ENCODE assay signal across 10 cellular contexts in genomic region chr12:95083938-95084337, GRCh38. TPM values are rescaled to one million over a fixed set of nuclear protein-coding genes. Genes with fewer than 3 reads are reported as not detected.
DNase-seq lines count a peak whose midpoint lies in the region; ATAC-seq and TF ChIP-seq lines count a peak whose summit lies in the region.
"Had no signal": no experiment of that assay in that cellular context is flagged by ENCODE, and none has a peak within 500 bp of the region (broad histone marks: within the 10 kb centered on the region; RNA-seq: fewer than 3 reads in every experiment).

No MANE protein-coding gene starts in this region.

- H3K9me3 ChIP-seq in osteoblast (ENCODE audit: low read depth, low read length) (no peaks in the 10 kb centered on the region), left lung (no peaks in the 10 kb centered on the region)

- ATAC-seq in left lung (no peak), HG03520 (IDR thresholded peaks at IDR 0.05; ENCODE audit: unreplicated experiment) (no peak)

- H4K20me1 ChIP-seq in osteoblast (ENCODE audit: insufficient read depth, low read length): no peaks in the 10 kb centered on the region

- intact Hi-C loops in left lung (cut with DNase I): no loop called here

- no peaks in the 10 kb centered on the region for H3K4me1 Mint-ChIP-seq in immature natural killer cell

- H3K27ac ChIP-seq in osteoblast (ENCODE audit: low read depth, low read length) (peak overlapping the region; percentile 1), left lung (no peak overlapping the region)

- no peaks in the 10 kb centered on the region for H3K9me3 Mint-ChIP-seq in immature natural killer cell

- H3K27me3 Mint-ChIP-seq in immature natural killer cell (ENCODE audit: low read depth in 3 of 3): no peaks in the 10 kb centered on the region

- H3K36me3 ChIP-seq in osteoblast (ENCODE audit: insufficient read depth, low read length) (no peaks in the 10 kb centered on the region), left lung (no peaks in the 10 kb centered on the region)

- H3K27me3 ChIP-seq in osteoblast (ENCODE audit: insufficient read depth, low read length) (no peaks in the 10 kb centered on the region), left lung (no peaks in the 10 kb centered on the region)

- no peaks in the 10 kb centered on the region for H3K36me3 Mint-ChIP-seq in immature natural killer cell

- DNase-seq in DMS114 treated with DMSO at 0.1 percent for 48 hours (lab: John Stamatoyannopoulos, UW; ENCODE audit: unreplicated experiment): peak; percentile 95
- DNase-seq in SK-MEL-5 (ENCODE audit: low read depth, low spot score): peak; percentile 69
- DNase-seq in glomerular endothelial cell (ENCODE audit: extremely low read depth, low read depth, low spot score): peak; percentile 45
- peak; percentile 72 for DNase-seq in osteoblast (ENCODE audit: insufficient read length, low spot score, missing footprints)
- DNase-seq in left lung: no peak
- DNase-seq in KBM-7: no peak
- no peak for DNase-seq in immature natural killer cell
- DNase-seq: GOT3, NCI-H1436 treated with DMSO at 0.1 percent for 48 hours had no signal

- TF ChIP-seq CTCF in osteoblast (IDR thresholded peaks at IDR 0.05; ENCODE audit: extremely low read depth, low read depth, low read length) (no peak), left lung (IDR thresholded peaks at IDR 0.05) (no peak)

- H3K79me2 ChIP-seq in osteoblast (ENCODE audit: insufficient read depth, low read length): no peaks in the 10 kb centered on the region

- H3K4me1 ChIP-seq in osteoblast (ENCODE audit: insufficient read depth, low read length) (peaks cover 11% of the 10 kb centered on the region), left lung (peaks cover 0 to 4% of the 10 kb centered on the region in 2 donors)

- H3K27ac Mint-ChIP-seq in immature natural killer cell: no peak overlapping the region

- H3K4me3 Mint-ChIP-seq in immature natural killer cell: no peak overlapping the region

- H3K4me3 ChIP-seq in osteoblast (ENCODE audit: insufficient read depth, low read length): no peak overlapping the region
- H3K4me3 ChIP-seq in left lung: no peak overlapping the region

- H2AFZ ChIP-seq in osteoblast (ENCODE audit: low read length): peak overlapping the region; percentile 1

- H3K4me2 ChIP-seq in osteoblast (ENCODE audit: insufficient read depth, low read length): peak overlapping the region; percentile 21

- in situ Hi-C loops in SK-MEL-5 (cut with HindIII; ENCODE audit: low pct_unique_long_range_greater_than_20kb, low sequenced_read_pairs): no loop called here
- in situ Hi-C loops in KBM-7 (cut with MboI; ENCODE audit: low pct_unique_long_range_greater_than_20kb, low sequenced_read_pairs): no loop called here

RNA-seq across cellular contexts. Expression of gene NR2C1, which starts 10.5 kb away (rescaled TPM):
- total RNA-seq in SK-MEL-5 (2014; rRNA removed; shearing (Covaris generic)): 42.4 and 43.3 TPM in 2 replicates
- 17.5 and 18.4 TPM in 2 replicates for polyA plus RNA-seq in SK-MEL-5 (2015; cell fraction: cytosol; rRNA removed)
- polyA plus RNA-seq in SK-MEL-5 (2015; cell fraction: nucleus; rRNA removed): 288 and 322 TPM in 2 replicates
- total RNA-seq in glomerular endothelial cell: 15.6 and 39.1 TPM in 2 replicates
- 22.1 and 23.9 TPM in 2 replicates for total RNA-seq in osteoblast
- 10 to 100 TPM; 28.8 to 32.3 TPM for total RNA-seq in left lung
- polyA plus RNA-seq in immature natural killer cell: 1 to 10 TPM; 1.4 to 9.5 (median 5.9) TPM

Comparison
In these comparisons a context has a peak if more than half of its experiments do, and no peak if none do; other contexts are left out.
1. DNase-seq: peak in DMS114 treated with DMSO at 0.1 percent for 48 hours (single experiment), SK-MEL-5 (single experiment), glomerular endothelial cell (single experiment) and osteoblast (single experiment); none in left lung (0 of 2), KBM-7 (single experiment) and immature natural killer cell (0 of 3).